19 cellular contexts compared by ENCODE assay signal in genomic region chrX:340121-340520, GRCh38. TPM values are rescaled to one million over a fixed set of nuclear protein-coding genes. Genes with fewer than 3 reads are reported as not detected.
DNase-seq lines count a peak whose midpoint lies in the region; ATAC-seq and TF ChIP-seq lines count a peak whose summit lies in the region.
"Had no signal": no experiment of that assay in that cellular context is flagged by ENCODE, and none has a peak within 500 bp of the region (broad histone marks: within the 10 kb centered on the region; RNA-seq: fewer than 3 reads in every experiment).

No MANE protein-coding gene starts in this region.

- no peaks in the 10 kb centered on the region for H3K9me3 Mint-ChIP-seq in activated CD4-positive, alpha-beta T cell treated with anti-CD3 and anti-CD28 coated beads for 36 hours (ENCODE audit: low read depth)
- H3K9me3 Mint-ChIP-seq in activated CD4-positive, alpha-beta T cell treated with anti-CD3 and anti-CD28 coated beads, Interleukin-2, amount 10 ng/mL, durations not matched to agents 7 days and 5 days: no peaks in the 10 kb centered on the region
- H3K9me3 Mint-ChIP-seq in natural killer cell treated with Interleukin-12 subunit alpha and Interleukin-12 subunit beta and Interleukin-15 and Interleukin-18, amount 100 ng/mL, for 72 hours: no peaks in the 10 kb centered on the region

- no peak overlapping the region for H3K4me3 Mint-ChIP-seq in activated CD4-positive, alpha-beta T cell treated with anti-CD3 and anti-CD28 coated beads for 36 hours
- H3K4me3 Mint-ChIP-seq in activated CD4-positive, alpha-beta T cell treated with anti-CD3 and anti-CD28 coated beads, Interleukin-2, amount 10 ng/mL, durations not matched to agents 7 days and 5 days: no peak overlapping the region
- no peak overlapping the region for H3K4me3 Mint-ChIP-seq in natural killer cell treated with Interleukin-12 subunit alpha and Interleukin-12 subunit beta and Interleukin-15 and Interleukin-18, amount 100 ng/mL, for 72 hours
- H3K4me3 Mint-ChIP-seq: B cell; CD4-positive, CD25-positive, alpha-beta regulatory T cell had no signal

- no peaks in the 10 kb centered on the region for H3K27me3 Mint-ChIP-seq in activated CD4-positive, alpha-beta T cell treated with anti-CD3 and anti-CD28 coated beads for 36 hours
- H3K27me3 Mint-ChIP-seq in activated CD4-positive, alpha-beta T cell treated with anti-CD3 and anti-CD28 coated beads, Interleukin-2, amount 10 ng/mL, durations not matched to agents 7 days and 5 days: no peaks in the 10 kb centered on the region
- no peaks in the 10 kb centered on the region for H3K27me3 Mint-ChIP-seq in natural killer cell treated with Interleukin-12 subunit alpha and Interleukin-12 subunit beta and Interleukin-15 and Interleukin-18, amount 100 ng/mL, for 72 hours
- H3K27me3 Mint-ChIP-seq: B cell; CD4-positive, CD25-positive, alpha-beta regulatory T cell had no signal

- H3K36me3 ChIP-seq in heart left ventricle: peaks cover 0 to 46% (median 19%) of the 10 kb centered on the region in 9 donors
- H3K36me3 ChIP-seq in right atrium auricular region: peaks cover 28% of the 10 kb centered on the region

- POLR2A ChIA-PET in activated CD4-positive, alpha-beta T cell treated with anti-CD3 and anti-CD28 coated beads for 36 hours (lab: Charles Lee): no interaction called here
- POLR2A ChIA-PET in activated CD4-positive, alpha-beta T cell treated with anti-CD3 and anti-CD28 coated beads, Interleukin-2, amount 10 ng/mL, durations not matched to agents 7 days and 5 days (lab: Charles Lee): no interaction called here

- H3K4me1 ChIP-seq in heart left ventricle (no peaks in the 10 kb centered on the region), right atrium auricular region (no peaks in the 10 kb centered on the region)
- H3K4me1 ChIP-seq: Caco-2 had no signal

- TF ChIP-seq POLR2A in heart left ventricle (IDR thresholded peaks at IDR 0.05): no peak

- H3K27ac Mint-ChIP-seq in activated CD4-positive, alpha-beta T cell treated with anti-CD3 and anti-CD28 coated beads for 36 hours: no peak overlapping the region
- H3K27ac Mint-ChIP-seq in activated CD4-positive, alpha-beta T cell treated with anti-CD3 and anti-CD28 coated beads, Interleukin-2, amount 10 ng/mL, durations not matched to agents 7 days and 5 days: no peak overlapping the region
- H3K27ac Mint-ChIP-seq in natural killer cell treated with Interleukin-12 subunit alpha and Interleukin-12 subunit beta and Interleukin-15 and Interleukin-18, amount 100 ng/mL, for 72 hours: no peak overlapping the region
- H3K27ac Mint-ChIP-seq: B cell; CD4-positive, CD25-positive, alpha-beta regulatory T cell had no signal

- peaks cover 23% of the 10 kb centered on the region for H3K36me3 Mint-ChIP-seq in activated CD4-positive, alpha-beta T cell treated with anti-CD3 and anti-CD28 coated beads for 36 hours (ENCODE audit: low read depth)
- H3K36me3 Mint-ChIP-seq in activated CD4-positive, alpha-beta T cell treated with anti-CD3 and anti-CD28 coated beads, Interleukin-2, amount 10 ng/mL, durations not matched to agents 7 days and 5 days (ENCODE audit: low read depth): peaks cover 43% of the 10 kb centered on the region
- H3K36me3 Mint-ChIP-seq in natural killer cell treated with Interleukin-12 subunit alpha and Interleukin-12 subunit beta and Interleukin-15 and Interleukin-18, amount 100 ng/mL, for 72 hours: peaks cover 6% of the 10 kb centered on the region

- no peaks in the 10 kb centered on the region for H3K4me1 Mint-ChIP-seq in activated CD4-positive, alpha-beta T cell treated with anti-CD3 and anti-CD28 coated beads for 36 hours
- H3K4me1 Mint-ChIP-seq in activated CD4-positive, alpha-beta T cell treated with anti-CD3 and anti-CD28 coated beads, Interleukin-2, amount 10 ng/mL, durations not matched to agents 7 days and 5 days: no peaks in the 10 kb centered on the region
- no peaks in the 10 kb centered on the region for H3K4me1 Mint-ChIP-seq in natural killer cell treated with Interleukin-12 subunit alpha and Interleukin-12 subunit beta and Interleukin-15 and Interleukin-18, amount 100 ng/mL, for 72 hours (ENCODE audit: low read depth in 2 of 2)
- H3K4me1 Mint-ChIP-seq: B cell; CD4-positive, CD25-positive, alpha-beta regulatory T cell had no signal

- no peaks in the 10 kb centered on the region for H3K9me3 ChIP-seq in heart left ventricle
- H3K9me3 ChIP-seq in right atrium auricular region: no peaks in the 10 kb centered on the region

- in situ Hi-C loops in KBM-7 (cut with MboI; ENCODE audit: low pct_unique_long_range_greater_than_20kb, low sequenced_read_pairs): no loop called here

- TF ChIP-seq CTCF in heart left ventricle (IDR thresholded peaks at IDR 0.05) (no peak), right atrium auricular region (IDR thresholded peaks at IDR 0.05) (no peak)

- no peaks in the 10 kb centered on the region for H3K27me3 ChIP-seq in heart left ventricle
- no peaks in the 10 kb centered on the region for H3K27me3 ChIP-seq in right atrium auricular region

- DNase-seq in activated CD4-positive, alpha-beta T cell treated with anti-CD3 and anti-CD28 coated beads for 36 hours: no peak
- no peak for DNase-seq in activated CD4-positive, alpha-beta T cell treated with anti-CD3 and anti-CD28 coated beads, Interleukin-2, amount 10 ng/mL, durations not matched to agents 7 days and 5 days
- DNase-seq in heart left ventricle: peak in 3 of 5 donors; percentile 12 to 33 (median 26)
- DNase-seq in right atrium auricular region (ENCODE audit: low spot score): no peak
- peak; percentile 37 for DNase-seq in natural killer cell treated with Interleukin-12 subunit alpha and Interleukin-12 subunit beta and Interleukin-15 and Interleukin-18, amount 100 ng/mL, for 72 hours (ENCODE audit: low spot score)
- DNase-seq in KBM-7: no peak
- DNase-seq: Caco-2; CD4-positive, CD25-positive, alpha-beta regulatory T cell; DMS153; EL; NCI-H1048; NCI-H1436 treated with DMSO at 0.1 percent for 48 hours; NCI-H2029 treated with DMSO at 0.1 percent for 48 hours; NCI-H510A treated with DMSO at 0.1 percent for 48 hours; PC-9 had no signal

- no peak overlapping the region for H3K27ac ChIP-seq in heart left ventricle
- no peak overlapping the region for H3K27ac ChIP-seq in right atrium auricular region
- H3K27ac ChIP-seq: 22Rv1, PC-9 had no signal

- H3K4me3 ChIP-seq in heart left ventricle (no peak overlapping the region), right atrium auricular region (no peak overlapping the region)
- H3K4me3 ChIP-seq: PC-9 had no signal

- 81 to 90% (median 87%) methylated on average over 9 to 21 of the region's 24 CpGs for WGBS in heart left ventricle, 4 donors

- CTCF ChIA-PET in activated CD4-positive, alpha-beta T cell treated with anti-CD3 and anti-CD28 coated beads for 36 hours (lab: Charles Lee): no interaction called here
- CTCF ChIA-PET in activated CD4-positive, alpha-beta T cell treated with anti-CD3 and anti-CD28 coated beads, Interleukin-2, amount 10 ng/mL, durations not matched to agents 7 days and 5 days (lab: Charles Lee): no interaction called here

- ATAC-seq in activated CD4-positive, alpha-beta T cell treated with anti-CD3 and anti-CD28 coated beads for 36 hours: peak; percentile 30
- ATAC-seq in heart left ventricle (no peak), GM19455 (IDR thresholded peaks at IDR 0.05; ENCODE audit: unreplicated experiment) (no peak), HG03039 (IDR thresholded peaks at IDR 0.05; ENCODE audit: unreplicated experiment) (no peak)
- ATAC-seq in natural killer cell treated with Interleukin-12 subunit alpha and Interleukin-12 subunit beta and Interleukin-15 and Interleukin-18, amount 100 ng/mL, for 72 hours: no peak

- intact Hi-C loops in activated CD4-positive, alpha-beta T cell treated with anti-CD3 and anti-CD28 coated beads for 36 hours (cut with DNase I, micrococcal nuclease): no loop called here
- intact Hi-C loops in heart left ventricle (cut with DNase I): no loop called here

RNA-seq across cellular contexts. Expression of gene GTPBP6, which starts 21.5 kb away (rescaled TPM):
- total RNA-seq in activated CD4-positive, alpha-beta T cell treated with anti-CD3 and anti-CD28 coated beads for 36 hours: 10 to 100 TPM; 54.5 to 60.2 TPM
- total RNA-seq in activated CD4-positive, alpha-beta T cell treated with anti-CD3 and anti-CD28 coated beads, Interleukin-2, amount 10 ng/mL, durations not matched to agents 7 days and 5 days: 10 to 100 TPM; 48.5 to 52.1 TPM
- 10 to 100 TPM; 31.3 to 71.5 (median 47.5) TPM for total RNA-seq in heart left ventricle
- polyA plus RNA-seq in heart left ventricle: 100 to 1,000 TPM in 1 of 2 donors, 10 to 100 TPM in 1; 50.6 to 102 TPM
- total RNA-seq in right atrium auricular region: 10 to 100 TPM; 44.6 to 52.1 TPM
- 10 to 100 TPM; 45.8 to 69.6 TPM for total RNA-seq in natural killer cell treated with Interleukin-12 subunit alpha and Interleukin-12 subunit beta and Interleukin-15 and Interleukin-18, amount 100 ng/mL, for 72 hours

RNA-seq across cellular contexts. Expression of gene PPP2R3B, which starts 46.6 kb away (rescaled TPM):
- 10 to 100 TPM; 23.3 to 26.8 TPM for total RNA-seq in activated CD4-positive, alpha-beta T cell treated with anti-CD3 and anti-CD28 coated beads for 36 hours
- total RNA-seq in activated CD4-positive, alpha-beta T cell treated with anti-CD3 and anti-CD28 coated beads, Interleukin-2, amount 10 ng/mL, durations not matched to agents 7 days and 5 days: 10 to 100 TPM; 30.6 to 33.8 TPM
- total RNA-seq in heart left ventricle: 100 to 1,000 TPM in 8 of 9 donors, 10 to 100 TPM in 1; 98.3 to 186 (median 113) TPM
- polyA plus RNA-seq in heart left ventricle: 100 to 1,000 TPM in 1 of 2 donors, 10 to 100 TPM in 1; 60.9 to 181 TPM
- total RNA-seq in right atrium auricular region: 10 to 100 TPM; 58.6 to 70.1 TPM
- total RNA-seq in natural killer cell treated with Interleukin-12 subunit alpha and Interleukin-12 subunit beta and Interleukin-15 and Interleukin-18, amount 100 ng/mL, for 72 hours: 10 to 100 TPM; 12.0 to 38.8 TPM

RNA-seq across cellular contexts. Expression of gene PLCXD1, which starts 58.9 kb away (rescaled TPM):
- 100 to 1,000 TPM in 1 of 2 experiments, 10 to 100 TPM in 1; 92.8 to 127 TPM for total RNA-seq in activated CD4-positive, alpha-beta T cell treated with anti-CD3 and anti-CD28 coated beads for 36 hours
- total RNA-seq in activated CD4-positive, alpha-beta T cell treated with anti-CD3 and anti-CD28 coated beads, Interleukin-2, amount 10 ng/mL, durations not matched to agents 7 days and 5 days: 10 to 100 TPM; 60.1 to 63.4 TPM
- total RNA-seq in heart left ventricle (1 to 10 TPM in 7 of 9 donors, under 1 TPM in 2; 0.81 to 6.8 (median 3.0) TPM), right atrium auricular region (1 to 10 TPM; 2.2 to 3.0 TPM)
- 10 to 100 TPM in 1 of 2 donors, 1 to 10 TPM in 1; 1.9 to 27.0 TPM for polyA plus RNA-seq in heart left ventricle
- total RNA-seq in natural killer cell treated with Interleukin-12 subunit alpha and Interleukin-12 subunit beta and Interleukin-15 and Interleukin-18, amount 100 ng/mL, for 72 hours: 10 to 100 TPM; 18.3 to 61.7 TPM

Comparison
In these comparisons a context has a peak if more than half of its experiments do, and no peak if none do; other contexts are left out.
1. DNase-seq: peak in heart left ventricle (3 of 5) and natural killer cell treated with Interleukin-12 subunit alpha and Interleukin-12 subunit beta and Interleukin-15 and Interleukin-18, amount 100 ng/mL, for 72 hours (single experiment); none in activated CD4-positive, alpha-beta T cell treated with anti-CD3 and anti-CD28 coated beads for 36 hours (single experiment), activated CD4-positive, alpha-beta T cell treated with anti-CD3 and anti-CD28 coated beads, Interleukin-2, amount 10 ng/mL, durations not matched to agents 7 days and 5 days (single experiment), right atrium auricular region (single experiment) and KBM-7 (single experiment).